ENCODE assay signal across 5 cellular contexts in the genomic region with DNA sequence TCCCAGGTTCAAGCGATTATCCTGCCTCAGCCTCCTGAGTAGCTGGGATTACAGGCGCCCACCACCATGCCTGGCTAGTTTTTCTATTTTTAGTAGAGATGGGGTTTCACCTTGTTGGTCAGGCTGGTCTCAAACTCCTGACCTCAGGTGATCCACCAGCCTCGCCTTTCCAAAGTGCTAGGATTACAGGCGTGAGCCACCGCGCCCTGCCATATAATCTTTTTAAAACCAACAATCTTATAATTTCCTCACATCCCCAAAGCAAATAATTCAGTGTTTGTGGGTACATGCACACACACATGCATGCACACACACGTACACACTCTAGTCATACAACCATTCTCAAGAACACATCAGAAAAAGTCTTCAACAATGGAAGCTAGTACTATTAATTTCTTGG.
DNase-seq lines count a peak whose midpoint lies in the region; TF ChIP-seq lines count a peak whose summit lies in the region.
"Not testable (repeated sequence)": the region's sequence is repeated elsewhere in the genome, so short reads cannot be mapped to it uniquely, and the experiment has no call there.

No MANE protein-coding gene starts in this region.

- H2AFZ ChIP-seq in neural progenitor cell (replicated peaks), result not testable (repeated sequence)

- H3K4me3 ChIP-seq in CD8-positive, alpha-beta memory T cell (ENCODE audit: low read length); neural progenitor cell: not testable (repeated sequence)

- H3K27me3 Mint-ChIP-seq in CD8-positive, alpha-beta memory T cell; T-helper 2 cell treated with Interferon-gamma antibody and Interleukin-4, amounts not matched to agents 5 μg/mL and 100 μg/mL, for 36 hours (ENCODE audit: low read depth); activated T-cell treated with anti-CD3 and anti-CD28 coated beads, Interleukin-2, amount 50 U/mL, for 24 hours; endothelial cell (ENCODE audit: unreplicated experiment); neural progenitor cell (ENCODE audit: insufficient read depth, low read depth): not testable (repeated sequence)

- not testable (repeated sequence) for H3K9ac ChIP-seq in neural progenitor cell

- H3K4me1 ChIP-seq in CD8-positive, alpha-beta memory T cell (ENCODE audit: insufficient read depth, low read length); neural progenitor cell: not testable (repeated sequence)

- not testable (repeated sequence) for H4K20me1 ChIP-seq in neural progenitor cell (ENCODE audit: low read depth)

- not testable (repeated sequence) for TF ChIP-seq CTCF in endothelial cell (IDR thresholded peaks at IDR 0.05; ENCODE audit: unreplicated experiment); neural progenitor cell (IDR thresholded peaks at IDR 0.05)

- H3K27ac Mint-ChIP-seq in CD8-positive, alpha-beta memory T cell, result peak overlapping the region in 6 of 8 donors; percentile 6 to 60 (median 26)
- peak overlapping the region; percentile 63 for H3K27ac Mint-ChIP-seq in T-helper 2 cell treated with Interferon-gamma antibody and Interleukin-4, amounts not matched to agents 5 μg/mL and 100 μg/mL, for 36 hours
- peak overlapping the region; percentile 1 for H3K27ac Mint-ChIP-seq in activated T-cell treated with anti-CD3 and anti-CD28 coated beads, Interleukin-2, amount 50 U/mL, for 24 hours
- H3K27ac Mint-ChIP-seq in endothelial cell (ENCODE audit: unreplicated experiment) (peak overlapping the region; percentile 81), neural progenitor cell (peak overlapping the region; percentile 43)

- H3K27me3 ChIP-seq in CD8-positive, alpha-beta memory T cell (ENCODE audit: insufficient read depth, low read length, poor library complexity, severe bottlenecking); neural progenitor cell: not testable (repeated sequence)

- CTCF ChIA-PET in CD8-positive, alpha-beta memory T cell (lab: Charles Lee), result not testable (repeated sequence)

- not testable (repeated sequence) for H3F3A ChIP-seq in neural progenitor cell (ENCODE audit: low read depth)

- POLR2A ChIA-PET in CD8-positive, alpha-beta memory T cell (lab: Charles Lee), result not testable (repeated sequence)

- H3K79me2 ChIP-seq in neural progenitor cell (ENCODE audit: low read depth), result not testable (repeated sequence)

- not testable (repeated sequence) for H3K4me2 ChIP-seq in neural progenitor cell

- peak overlapping the region in 1 of 7 donors; percentile 41 for H3K4me3 Mint-ChIP-seq in CD8-positive, alpha-beta memory T cell
- H3K4me3 Mint-ChIP-seq in T-helper 2 cell treated with Interferon-gamma antibody and Interleukin-4, amounts not matched to agents 5 μg/mL and 100 μg/mL, for 36 hours; activated T-cell treated with anti-CD3 and anti-CD28 coated beads, Interleukin-2, amount 50 U/mL, for 24 hours; neural progenitor cell: not testable (repeated sequence)
- peak overlapping the region; percentile 12 for H3K4me3 Mint-ChIP-seq in endothelial cell (ENCODE audit: unreplicated experiment)

- peaks cover 16 to 24% (median 23%) of the 10 kb centered on the region in 3 donors for H3K4me1 Mint-ChIP-seq in CD8-positive, alpha-beta memory T cell
- H3K4me1 Mint-ChIP-seq in T-helper 2 cell treated with Interferon-gamma antibody and Interleukin-4, amounts not matched to agents 5 μg/mL and 100 μg/mL, for 36 hours (ENCODE audit: low read depth), result peaks cover 39% of the 10 kb centered on the region
- peaks cover 19% of the 10 kb centered on the region for H3K4me1 Mint-ChIP-seq in activated T-cell treated with anti-CD3 and anti-CD28 coated beads, Interleukin-2, amount 50 U/mL, for 24 hours (ENCODE audit: low read depth)
- peaks cover 14% of the 10 kb centered on the region for H3K4me1 Mint-ChIP-seq in endothelial cell (ENCODE audit: unreplicated experiment)
- H3K4me1 Mint-ChIP-seq in neural progenitor cell, result not testable (repeated sequence)

- not testable (repeated sequence) for H3K9me3 Mint-ChIP-seq in CD8-positive, alpha-beta memory T cell; T-helper 2 cell treated with Interferon-gamma antibody and Interleukin-4, amounts not matched to agents 5 μg/mL and 100 μg/mL, for 36 hours; activated T-cell treated with anti-CD3 and anti-CD28 coated beads, Interleukin-2, amount 50 U/mL, for 24 hours; endothelial cell (ENCODE audit: unreplicated experiment); neural progenitor cell

- H3K36me3 Mint-ChIP-seq in CD8-positive, alpha-beta memory T cell, result peaks cover 11 to 67% (median 20%) of the 10 kb centered on the region in 3 donors
- peaks cover 56% of the 10 kb centered on the region for H3K36me3 Mint-ChIP-seq in T-helper 2 cell treated with Interferon-gamma antibody and Interleukin-4, amounts not matched to agents 5 μg/mL and 100 μg/mL, for 36 hours (ENCODE audit: low read depth)
- peaks cover 80% of the 10 kb centered on the region for H3K36me3 Mint-ChIP-seq in activated T-cell treated with anti-CD3 and anti-CD28 coated beads, Interleukin-2, amount 50 U/mL, for 24 hours (ENCODE audit: low read depth)
- H3K36me3 Mint-ChIP-seq in endothelial cell (ENCODE audit: low read depth, unreplicated experiment), result peaks cover 28% of the 10 kb centered on the region
- peaks cover 28% of the 10 kb centered on the region for H3K36me3 Mint-ChIP-seq in neural progenitor cell

- not testable (repeated sequence) for H3K27ac ChIP-seq in CD8-positive, alpha-beta memory T cell (ENCODE audit: low read depth, low read length); neural progenitor cell

- H3K36me3 ChIP-seq in CD8-positive, alpha-beta memory T cell (ENCODE audit: insufficient read depth, low read length), result peaks cover 30% of the 10 kb centered on the region
- H3K36me3 ChIP-seq in neural progenitor cell, result not testable (repeated sequence)

- DNase-seq in CD8-positive, alpha-beta memory T cell; T-helper 2 cell treated with Interferon-gamma antibody and Interleukin-4, amounts not matched to agents 5 μg/mL and 100 μg/mL, for 36 hours (ENCODE audit: low spot score); activated T-cell treated with anti-CD3 and anti-CD28 coated beads, Interleukin-2, amount 50 U/mL, for 24 hours; endothelial cell (ENCODE audit: low spot score); neural progenitor cell (ENCODE audit: low spot score): not testable (repeated sequence)

- H3K9me3 ChIP-seq in CD8-positive, alpha-beta memory T cell (ENCODE audit: low read length); neural progenitor cell (ENCODE audit: low read depth): not testable (repeated sequence)

Comparison
In these comparisons a context has a peak if more than half of its experiments do, and no peak if none do; other contexts are left out.
1. H3K27ac Mint-ChIP-seq: peak in every context shown above with its lines; median percentile 81 in endothelial cell; 63 in T-helper 2 cell treated with Interferon-gamma antibody and Interleukin-4, amounts not matched to agents 5 μg/mL and 100 μg/mL, for 36 hours; 43 in neural progenitor cell; 26 in CD8-positive, alpha-beta memory T cell; 1 in activated T-cell treated with anti-CD3 and anti-CD28 coated beads, Interleukin-2, amount 50 U/mL, for 24 hours.